In genomic region chr2:85541262-85541661, GRCh38 we compare ENCODE assay signal across 8 cellular contexts. TPM values are rescaled to one million over a fixed set of nuclear protein-coding genes. Genes with fewer than 3 reads are reported as not detected.
A peak's percentile ranks its signal among the peaks of the same experiment; 100 is the strongest.
DNase-seq lines count a peak whose midpoint lies in the region; ATAC-seq and TF ChIP-seq lines count a peak whose summit lies in the region.

No MANE protein-coding gene starts in this region.

- 0 out of 2 replicates have a peak, but pooled peaks cover 3% of the 10 kb centered on the region for H4K20me1 ChIP-seq in OCI-LY1 (ENCODE audit: insufficient read depth, low read length)

- no peak overlapping the region for H2AFZ ChIP-seq in OCI-LY1 (ENCODE audit: low read length)

- H3K27me3 ChIP-seq in CD4-positive, alpha-beta memory T cell (ENCODE audit: insufficient read depth, low read length) = no peaks in the 10 kb centered on the region
- no peaks in the 10 kb centered on the region for H3K27me3 ChIP-seq in OCI-LY1 (ENCODE audit: insufficient read depth, low read length)
- H3K27me3 ChIP-seq in endocrine pancreas (ENCODE audit: control insufficient read depth, insufficient read depth, low read length) = no peaks in the 10 kb centered on the region

- H3K9me3 ChIP-seq in CD4-positive, alpha-beta memory T cell (ENCODE audit: control insufficient read depth in 1 of 2, low read length in 2 of 2) = no peaks in the 10 kb centered on the region
- H3K9me3 ChIP-seq in OCI-LY1 (ENCODE audit: low read length) (no peaks in the 10 kb centered on the region), endocrine pancreas (ENCODE audit: control insufficient read depth, low read length) (no peaks in the 10 kb centered on the region)

- H3K4me3 ChIP-seq in CD4-positive, alpha-beta memory T cell (ENCODE audit: low read length in 2 of 2) = no peak overlapping the region
- H3K4me3 ChIP-seq in OCI-LY1 (ENCODE audit: low read depth, low read length, poor library complexity, severe bottlenecking) (peak overlapping the region; percentile 99), endocrine pancreas (ENCODE audit: control insufficient read depth, insufficient read depth, low read length) (peak overlapping the region; percentile 97)

- POLR2A ChIA-PET in CD4-positive, alpha-beta memory T cell (lab: Charles Lee; ENCODE audit: partially characterized antibody) = interaction anchor here (1.4 to 7.2 kb wide), 11 partner anchors 10 to 186 kb away, joined by 4 to 119 read pairs (median 32); partner anchors contain the start of genes C2orf68, ELMOD3, GGCX and RETSAT

- peak overlapping the region; percentile 90 for H3K4me2 ChIP-seq in OCI-LY1 (ENCODE audit: low read length)

- no peak overlapping the region for H3K27ac ChIP-seq in CD4-positive, alpha-beta memory T cell (ENCODE audit: low read depth, low read length)
- no peak overlapping the region for H3K27ac ChIP-seq in OCI-LY1 (ENCODE audit: low read depth, low read length, poor library complexity, severe bottlenecking)

- H3K4me3 Mint-ChIP-seq in CD4-positive, alpha-beta memory T cell = peak overlapping the region in 6 of 8 donors; percentile 36 to 96 (median 94)
- peak overlapping the region; percentile 89 for H3K4me3 Mint-ChIP-seq in osteocyte (ENCODE audit: unreplicated experiment)

- H3K9me2 ChIP-seq in OCI-LY1 (ENCODE audit: low read depth, low read length) = no peaks in the 10 kb centered on the region

- CTCF ChIA-PET in CD4-positive, alpha-beta memory T cell (lab: Charles Lee; ENCODE audit: partially characterized antibody) = interaction anchor here (2.0 to 12.4 kb wide), 3 partner anchors 11 to 150 kb away, joined by 4 to 144 read pairs (median 71); partner anchors contain the start of gene SH2D6

- no peak for ATAC-seq in HG03342 (IDR thresholded peaks at IDR 0.05; ENCODE audit: unreplicated experiment)

- peaks cover 33 to 58% (median 45%) of the 10 kb centered on the region in 4 donors for H3K4me1 Mint-ChIP-seq in CD4-positive, alpha-beta memory T cell
- H3K4me1 Mint-ChIP-seq in osteocyte (ENCODE audit: unreplicated experiment) = peaks cover 53% of the 10 kb centered on the region

- H3K27me3 Mint-ChIP-seq in CD4-positive, alpha-beta memory T cell = no peaks in the 10 kb centered on the region
- no peaks in the 10 kb centered on the region for H3K27me3 Mint-ChIP-seq in osteocyte (ENCODE audit: unreplicated experiment)

- H3K27ac Mint-ChIP-seq in CD4-positive, alpha-beta memory T cell = peak overlapping the region in 4 of 7 donors; percentile 17 to 95 (median 93)
- H3K27ac Mint-ChIP-seq in osteocyte (ENCODE audit: unreplicated experiment) = no peak overlapping the region

- H3K4me1 ChIP-seq in CD4-positive, alpha-beta memory T cell (ENCODE audit: insufficient read depth, low read length) = peaks cover 44% of the 10 kb centered on the region
- peaks cover 30% of the 10 kb centered on the region for H3K4me1 ChIP-seq in OCI-LY1 (ENCODE audit: insufficient read depth, low read length, severe bottlenecking)
- H3K4me1 ChIP-seq in endocrine pancreas (ENCODE audit: control insufficient read depth, insufficient read depth, low read length) = peaks cover 25% of the 10 kb centered on the region

- H3K79me2 ChIP-seq in OCI-LY1 (ENCODE audit: insufficient read depth, low read length) = peaks cover 26% of the 10 kb centered on the region

- peaks cover 30 to 71% of the 10 kb centered on the region in 2 donors for H3K36me3 Mint-ChIP-seq in CD4-positive, alpha-beta memory T cell
- H3K36me3 Mint-ChIP-seq in osteocyte (ENCODE audit: unreplicated experiment) = peaks cover 41% of the 10 kb centered on the region

- peaks cover 18% of the 10 kb centered on the region for H3F3A ChIP-seq in OCI-LY1 (ENCODE audit: insufficient read depth, low read length)

- H3K9me3 Mint-ChIP-seq in CD4-positive, alpha-beta memory T cell = peaks cover 0 to 3% (median 0%) of the 10 kb centered on the region in 8 donors
- H3K9me3 Mint-ChIP-seq in osteocyte (ENCODE audit: unreplicated experiment) = no peaks in the 10 kb centered on the region

- H3K9ac ChIP-seq in OCI-LY1 (ENCODE audit: low read length) = peak overlapping the region; percentile 100; the same call in 1 of the 2 replicates
- H3K9ac ChIP-seq in endocrine pancreas (ENCODE audit: control insufficient read depth, insufficient read depth, low read length) = no peak overlapping the region

- DNase-seq in CD4-positive, alpha-beta memory T cell = no peak
- DNase-seq in osteocyte (ENCODE audit: extremely low spot score, unreplicated experiment) = no peak
- no peak for DNase-seq in stimulated activated naive CD4-positive, alpha-beta T cell (lab: John Stamatoyannopoulos, UW)
- no peak for DNase-seq in NCI-H82 (lab: John Stamatoyannopoulos, UW)
- no peak for DNase-seq in NCI-H526 (lab: John Stamatoyannopoulos, UW)

- H3K36me3 ChIP-seq in CD4-positive, alpha-beta memory T cell (ENCODE audit: insufficient read depth, low read length) = peaks cover 38% of the 10 kb centered on the region
- H3K36me3 ChIP-seq in OCI-LY1 (ENCODE audit: insufficient read depth, low read length) (peaks cover 73% of the 10 kb centered on the region), endocrine pancreas (ENCODE audit: control insufficient read depth, insufficient read depth, low read length) (peaks cover 3% of the 10 kb centered on the region)

- intact Hi-C loops in CD4-positive, alpha-beta memory T cell (cut with micrococcal nuclease) = no loop called here

- no peak for TF ChIP-seq CTCF in OCI-LY1 (IDR thresholded peaks at IDR 0.05; ENCODE audit: low read length)
- no peak for TF ChIP-seq CTCF in osteocyte (IDR thresholded peaks at IDR 0.05)

RNA-seq across cellular contexts. Expression of gene MAT2A, which starts 2.3 kb away (rescaled TPM):
- total RNA-seq in CD4-positive, alpha-beta memory T cell = 100 to 1,000 TPM; 177 to 182 TPM
- 100 to 1,000 TPM in 1 of 2 donors, 10 to 100 TPM in 1; 75.4 to 126 TPM for polyA plus RNA-seq in CD4-positive, alpha-beta memory T cell
- 178 and 183 TPM in 2 replicates for total RNA-seq in osteocyte

RNA-seq across cellular contexts. Expression of gene GGCX, which starts 20.0 kb away (rescaled TPM):
- total RNA-seq in CD4-positive, alpha-beta memory T cell = 10 to 100 TPM; 28.5 to 38.1 TPM
- polyA plus RNA-seq in CD4-positive, alpha-beta memory T cell = 10 to 100 TPM in 1 of 2 donors, 1 to 10 TPM in 1; 8.4 to 11.0 TPM
- 58.2 and 59.6 TPM in 2 replicates for total RNA-seq in osteocyte

RNA-seq across cellular contexts. Expression of gene VAMP8, which starts 36.1 kb away (rescaled TPM):
- total RNA-seq in CD4-positive, alpha-beta memory T cell = 100 to 1,000 TPM in 1 of 2 experiments, 10 to 100 TPM in 1; 98.5 to 107 TPM
- 100 to 1,000 TPM; 401 to 612 TPM for polyA plus RNA-seq in CD4-positive, alpha-beta memory T cell
- 3.1 and 3.8 TPM in 2 replicates for total RNA-seq in osteocyte

RNA-seq across cellular contexts. Expression of gene VAMP5, which starts 43.0 kb away (rescaled TPM):
- total RNA-seq in CD4-positive, alpha-beta memory T cell = 10 to 100 TPM; 25.5 to 25.6 TPM
- polyA plus RNA-seq in CD4-positive, alpha-beta memory T cell = 100 to 1,000 TPM; 109 to 136 TPM
- not detected in 2 replicates for total RNA-seq in osteocyte

RNA-seq across cellular contexts. Expression of gene RNF181, which starts 54.3 kb away (rescaled TPM):
- total RNA-seq in CD4-positive, alpha-beta memory T cell = 10 to 100 TPM; 73.6 to 77.1 TPM
- 100 to 1,000 TPM; 176 to 215 TPM for polyA plus RNA-seq in CD4-positive, alpha-beta memory T cell
- 77.2 and 77.3 TPM in 2 replicates for total RNA-seq in osteocyte

Comparison
In these comparisons a context has a peak if more than half of its experiments do, and no peak if none do; other contexts are left out.
1. H3K4me3 ChIP-seq: peak in OCI-LY1 (single experiment) and endocrine pancreas (single experiment); none in CD4-positive, alpha-beta memory T cell (0 of 2).
2. RNA of gene VAMP8, which starts 36.1 kb away (total RNA-seq): 98.5 to 107 TPM in CD4-positive, alpha-beta memory T cell; 3.1 to 3.8 TPM in osteocyte; every median in the first group is over 10 times any median in the second.